In genomic region chr14:23602181-23603095, GRCh38 we compare ENCODE assay signal across 26 cellular contexts. TPM values are rescaled to one million over a fixed set of nuclear protein-coding genes. Genes with fewer than 3 reads are reported as not detected.
DNase-seq lines count a peak whose midpoint lies in the region; ATAC-seq, FAIRE-seq and TF ChIP-seq lines count a peak whose summit lies in the region.
"Had no signal": no experiment of that assay in that cellular context is flagged by ENCODE, and none has a peak within 500 bp of the region (broad histone marks: within the 10 kb centered on the region; RNA-seq: fewer than 3 reads in every experiment).

No MANE protein-coding gene starts in this region.

- FAIRE-seq in HepG2 (lab: Jason Lieb, UNC): peak; percentile 64
- FAIRE-seq: G401.6 had no signal

- TF ChIP-seq EP300 in HepG2 (IDR thresholded peaks at IDR 0.05; ENCODE audit: low read depth in 2 of 2, low read length in 2 of 2): peak; percentile 84 to 86
- peak; percentile 82 for TF ChIP-seq EP300 in HepG2 (CRISPR knock-in tag; IDR thresholded peaks at IDR 0.05; ENCODE audit: borderline replicate concordance)

- no peaks in the 10 kb centered on the region for H4K20me1 ChIP-seq in HepG2 (ENCODE audit: insufficient read depth, low read length)
- no peaks in the 10 kb centered on the region for H4K20me1 ChIP-seq in smooth muscle cell (ENCODE audit: low read depth)

- H3K79me2 ChIP-seq in HepG2 (ENCODE audit: insufficient read depth, low read length) (no peaks in the 10 kb centered on the region), smooth muscle cell (ENCODE audit: low read depth) (no peaks in the 10 kb centered on the region)

- H3K27ac ChIP-seq in HepG2 (ENCODE audit: extremely low read length, insufficient read depth, low read length): peak overlapping the region; percentile 61
- H3K27ac ChIP-seq in smooth muscle cell (ENCODE audit: low read depth): no peak overlapping the region
- H3K27ac ChIP-seq: foreskin keratinocyte, lower lobe of right lung, neural progenitor cell, testis, vagina had no signal

- CTCF ChIA-PET in HepG2 (lab: Yijun Ruan, JAX; ENCODE audit: low intra/inter-chr PET ratio, low total read pairs): interaction anchor here (0.5 to 2.1 kb wide), 2 partner anchors 13 to 29 kb away, joined by 3 to 9 read pairs; no protein-coding TSS in a partner anchor

- peaks cover 70% of the 10 kb centered on the region for H3K4me1 ChIP-seq in HepG2 (ENCODE audit: insufficient read depth, low read length)
- no peaks in the 10 kb centered on the region for H3K4me1 ChIP-seq in smooth muscle cell (ENCODE audit: low read depth)
- H3K4me1 ChIP-seq: foreskin keratinocyte, lower lobe of right lung, neural progenitor cell, testis, vagina had no signal

- H3K9ac ChIP-seq in HepG2 (ENCODE audit: insufficient read depth, low read depth, low read length): peak overlapping the region; percentile 49
- H3K9ac ChIP-seq in smooth muscle cell (ENCODE audit: low read depth): no peak overlapping the region
- H3K9ac ChIP-seq: neural progenitor cell had no signal

- intact Hi-C loops in HepG2 (cut with micrococcal nuclease; ENCODE audit: unreplicated experiment): loop anchor here (1.0 kb wide), 1 partner anchor 8 kb away; no protein-coding TSS in a partner anchor

- TF ChIP-seq POLR2A in HepG2 (IDR thresholded peaks at IDR 0.05; ENCODE audit: insufficient read depth in 1 of 2, low read depth in 2 of 2, low read length in 2 of 2): 0 out of 4 replicates have a peak, but pooled peaks of 1 of the 2 experiments have one; percentile 40

- peak; percentile 84 for ATAC-seq in HepG2
- ATAC-seq in HG02642 (IDR thresholded peaks at IDR 0.05; ENCODE audit: poor library complexity, unreplicated experiment): no peak
- ATAC-seq: activated naive CD8-positive, alpha-beta T cell treated with anti-CD3 and anti-CD28 coated beads, Interleukin-2, amount 50 U/mL, for 24 hours; foreskin keratinocyte; lower lobe of right lung; mucosa of descending colon had no signal

- peak overlapping the region; percentile 51 for H3K4me2 ChIP-seq in HepG2 (ENCODE audit: low read depth, low read length)
- no peak overlapping the region for H3K4me2 ChIP-seq in smooth muscle cell
- H3K4me2 ChIP-seq: neural progenitor cell had no signal

- H2AFZ ChIP-seq in HepG2 (ENCODE audit: low read length): no peak overlapping the region
- H2AFZ ChIP-seq in smooth muscle cell (ENCODE audit: low read depth): no peak overlapping the region
- H2AFZ ChIP-seq: neural progenitor cell had no signal

- no peak for TF ChIP-seq RAD21 in HepG2 (CRISPR knock-in tag; IDR thresholded peaks at IDR 0.05)

- DNase-seq in DMS53 treated with DMSO at 0.1 percent for 48 hours (lab: John Stamatoyannopoulos, UW; ENCODE audit: unreplicated experiment) (peak; percentile 48), RPMI7951 (ENCODE audit: low read depth) (peak; percentile 14), HepG2 (ENCODE audit: low spot score) (peak; percentile 98), smooth muscle cell (lab: John Stamatoyannopoulos, UW; ENCODE audit: unreplicated experiment) (no peak)
- DNase-seq: activated CD4-positive, alpha-beta T cell treated with anti-CD3 and anti-CD28 coated beads, Interleukin-2, amount 50 U/mL, for 4 hours; activated effector memory CD4-positive, alpha-beta T cell treated with Interleukin-2 at 50 U/mL for 16 hours; activated naive CD8-positive, alpha-beta T cell treated with anti-CD3 and anti-CD28 coated beads, Interleukin-2, amount 50 U/mL, for 24 hours; CD4-positive, CD25-positive, alpha-beta regulatory T cell; effector memory CD4-positive, alpha-beta T cell; foreskin keratinocyte; hypothalamus; KBM-7; lower lobe of right lung; mucosa of descending colon; NCI-H146; NCI-H510A treated with DMSO at 0.1 percent for 48 hours; RPMI8226; stimulated activated CD4-positive, alpha-beta T cell treated with anti-CD3 and anti-CD28 coated beads, Interleukin-1b, Interleukin-23, amount 100 ng/mL, for 48 hours; T-helper 9 cell; testis had no signal

- 61% methylated on average over 12 of the region's 12 CpGs for WGBS in HepG2 (ENCODE audit: low lambda C conversion rate)
- 80% methylated on average over 12 of the region's 12 CpGs for WGBS in smooth muscle cell (ENCODE audit: low lambda C conversion rate)

- H3K9me3 ChIP-seq in HepG2 (ENCODE audit: low read length) (peaks cover 8% of the 10 kb centered on the region; the same call in 1 of the 2 replicates), smooth muscle cell (replicated peaks; ENCODE audit: low read depth) (no peaks in the 10 kb centered on the region)
- H3K9me3 ChIP-seq: mucosa of descending colon, testis, vagina had no signal

- 0 out of 6 replicates have a peak overlapping the region, but pooled peaks of 1 of the 3 experiments have one; percentile 2 for H3K4me3 ChIP-seq in HepG2 (replicated peaks in 1 of 3; ENCODE audit: insufficient read depth in 1 of 3, low read depth in 2 of 3, low read length in 3 of 3)
- no peak overlapping the region for H3K4me3 ChIP-seq in smooth muscle cell
- H3K4me3 ChIP-seq: lower lobe of right lung, mucosa of descending colon, neural progenitor cell, testis, vagina had no signal

- TSS peak; percentile 89 for BruUV-seq in HepG2 (replicated peaks; lab: Mats Ljungman, UMichigan)

- no peaks in the 10 kb centered on the region for H3K36me3 ChIP-seq in HepG2 (replicated peaks in 1 of 2; ENCODE audit: control insufficient read depth in 1 of 2, insufficient read depth in 2 of 2, low read length in 2 of 2)
- no peaks in the 10 kb centered on the region for H3K36me3 ChIP-seq in smooth muscle cell (ENCODE audit: low read depth)
- H3K36me3 ChIP-seq: lower lobe of right lung, neural progenitor cell, vagina had no signal

- in situ Hi-C loops in HepG2 (cut with HindIII; ENCODE audit: extremely low pct_ligation_motif_present, low pct_unique_long_range_greater_than_20kb): no loop called here

- no peaks in the 10 kb centered on the region for H3K27me3 ChIP-seq in HepG2 (ENCODE audit: control insufficient read depth in 1 of 2, insufficient read depth in 2 of 2, low read length in 2 of 2)
- H3K27me3 ChIP-seq in smooth muscle cell (ENCODE audit: low read depth): no peaks in the 10 kb centered on the region
- H3K27me3 ChIP-seq: foreskin keratinocyte, neural progenitor cell, testis, vagina had no signal

- POLR2A ChIA-PET in HepG2 (lab: Yijun Ruan, JAX): interaction anchor here (0.7 to 10.5 kb wide), 19 partner anchors 9 to 593 kb away, joined by 3 to 267 read pairs (median 4); partner anchors contain the start of genes ACIN1, AP1G2, C14orf119 and DCAF11

- no peaks in the 10 kb centered on the region for H3F3A ChIP-seq in smooth muscle cell (ENCODE audit: low read depth)

- TF ChIP-seq CTCF in HepG2 (CRISPR knock-in tag; IDR thresholded peaks at IDR 0.05): 0 out of 2 replicates have a peak, but pooled peaks have one; percentile 15
- no peak for TF ChIP-seq CTCF in smooth muscle cell (IDR thresholded peaks at IDR 0.05; ENCODE audit: borderline replicate concordance, insufficient read depth, poor library complexity, severe bottlenecking)

RNA-seq across cellular contexts. Expression of gene JPH4, which starts 23.8 kb away (rescaled TPM):
- total RNA-seq in RPMI7951 (2014; rRNA removed; shearing (Covaris generic)): under 0.01 TPM in 1 of 2 replicates, not detected in the other
- 0.14 and 0.22 TPM in 2 replicates for total RNA-seq in HepG2 (2016; rRNA removed; fragmentation: Illumina TruSeq; extraction: Trizol)
- total RNA-seq in HepG2 (2016; cell fraction: cytosol; rRNA removed; fragmentation: Illumina TruSeq; extraction: Trizol; ENCODE audit: low read depth): 0.10 TPM in 1 of 2 replicates, not detected in the other
- total RNA-seq in HepG2 (2016; cell fraction: insoluble cytoplasmic fraction; rRNA removed; fragmentation: Illumina TruSeq; extraction: Trizol): 0.13 and 0.15 TPM in 2 replicates
- total RNA-seq in HepG2 (2016; cell fraction: membrane; rRNA removed; fragmentation: Illumina TruSeq; extraction: Trizol): 0.10 and 0.22 TPM in 2 replicates
- 0.12 and 0.44 TPM in 2 replicates for total RNA-seq in HepG2 (2016; cell fraction: nucleus; rRNA removed; fragmentation: Illumina TruSeq; extraction: Trizol)
- 0.08 and 0.16 TPM in 2 replicates for polyA plus RNA-seq in HepG2 (2011; rRNA removed)
- 0.15 and 0.18 TPM in 2 replicates for polyA plus RNA-seq in HepG2 (2011; cell fraction: cytosol; rRNA removed)
- 1.1 TPM in 2 replicates for polyA plus RNA-seq in HepG2 (2011; cell fraction: nucleus; rRNA removed)
- 0.16 and 0.54 TPM in 2 replicates for polyA plus RNA-seq in HepG2 (2012)
- 0.05 and 0.10 TPM in 2 replicates for polyA plus RNA-seq in HepG2 (2016; cell fraction: cytosol; fragmentation: Illumina TruSeq; extraction: Trizol; ENCODE audit: low read depth)
- 0.22 and 0.33 TPM in 2 replicates for polyA plus RNA-seq in HepG2 (2016; cell fraction: insoluble cytoplasmic fraction; fragmentation: Illumina TruSeq; extraction: Trizol; ENCODE audit: low read depth)
- 0.10 and 0.17 TPM in 2 replicates for polyA plus RNA-seq in HepG2 (2016; cell fraction: membrane; fragmentation: Illumina TruSeq; extraction: Trizol; ENCODE audit: low read depth)
- 0.42 and 0.55 TPM in 2 replicates for polyA plus RNA-seq in HepG2 (2016; cell fraction: nucleus; fragmentation: Illumina TruSeq; extraction: Trizol; ENCODE audit: insufficient read depth, low read depth)
- 0.18 TPM in 1 of 2 replicates, not detected in the other for polyA minus RNA-seq in HepG2 (2011; rRNA and poly(A)+ RNA removed; ENCODE audit: low replicate concordance)
- 0.35 TPM in 1 of 2 replicates, not detected in the other for polyA minus RNA-seq in HepG2 (2011; cell fraction: cytosol; rRNA and poly(A)+ RNA removed)
- 0.13 and 0.25 TPM in 2 replicates for polyA minus RNA-seq in HepG2 (2011; cell fraction: nucleus; rRNA and poly(A)+ RNA removed)
- total RNA-seq in smooth muscle cell: 0.54 and 2.4 TPM in 2 replicates
- polyA plus RNA-seq in smooth muscle cell: not detected in 2 replicates
- total RNA-seq: CD4-positive, CD25-positive, alpha-beta regulatory T cell; foreskin keratinocyte; progenitor cell of endocrine pancreas had no signal
- polyA plus RNA-seq: foreskin keratinocyte had no signal

RNA-seq across cellular contexts. Expression of gene DHRS2, which starts 33.7 kb away (rescaled TPM):
- 7.1 and 8.7 TPM in 2 replicates for total RNA-seq in RPMI7951 (2014; rRNA removed; shearing (Covaris generic))
- total RNA-seq in HepG2 (2016; rRNA removed; fragmentation: Illumina TruSeq; extraction: Trizol) (2,867 and 3,021 TPM in 2 replicates), smooth muscle cell (0.36 and 3.7 TPM in 2 replicates)
- total RNA-seq in HepG2 (2016; cell fraction: cytosol; rRNA removed; fragmentation: Illumina TruSeq; extraction: Trizol; ENCODE audit: low read depth): 582 and 659 TPM in 2 replicates
- 2,776 and 3,102 TPM in 2 replicates for total RNA-seq in HepG2 (2016; cell fraction: insoluble cytoplasmic fraction; rRNA removed; fragmentation: Illumina TruSeq; extraction: Trizol)
- 925 and 1,194 TPM in 2 replicates for total RNA-seq in HepG2 (2016; cell fraction: membrane; rRNA removed; fragmentation: Illumina TruSeq; extraction: Trizol)
- 2,259 and 2,462 TPM in 2 replicates for total RNA-seq in HepG2 (2016; cell fraction: nucleus; rRNA removed; fragmentation: Illumina TruSeq; extraction: Trizol)
- polyA plus RNA-seq in HepG2 (2011; rRNA removed) (1,596 and 1,621 TPM in 2 replicates), smooth muscle cell (1.4 and 3.9 TPM in 2 replicates)
- 1,194 and 1,328 TPM in 2 replicates for polyA plus RNA-seq in HepG2 (2011; cell fraction: cytosol; rRNA removed)
- 2,740 and 3,322 TPM in 2 replicates for polyA plus RNA-seq in HepG2 (2011; cell fraction: nucleus; rRNA removed)
- 740 and 1,093 TPM in 2 replicates for polyA plus RNA-seq in HepG2 (2012)
- 288 and 375 TPM in 2 replicates for polyA plus RNA-seq in HepG2 (2016; cell fraction: cytosol; fragmentation: Illumina TruSeq; extraction: Trizol; ENCODE audit: low read depth)
- 2,577 and 2,685 TPM in 2 replicates for polyA plus RNA-seq in HepG2 (2016; cell fraction: insoluble cytoplasmic fraction; fragmentation: Illumina TruSeq; extraction: Trizol; ENCODE audit: low read depth)
- 518 and 720 TPM in 2 replicates for polyA plus RNA-seq in HepG2 (2016; cell fraction: membrane; fragmentation: Illumina TruSeq; extraction: Trizol; ENCODE audit: low read depth)
- 3,957 and 4,035 TPM in 2 replicates for polyA plus RNA-seq in HepG2 (2016; cell fraction: nucleus; fragmentation: Illumina TruSeq; extraction: Trizol; ENCODE audit: insufficient read depth, low read depth)
- polyA minus RNA-seq in HepG2 (2011; rRNA and poly(A)+ RNA removed; ENCODE audit: low replicate concordance): 4.9 and 1,419 TPM in 2 replicates
- polyA minus RNA-seq in HepG2 (2011; cell fraction: cytosol; rRNA and poly(A)+ RNA removed): 390 and 391 TPM in 2 replicates
- 1,540 and 1,882 TPM in 2 replicates for polyA minus RNA-seq in HepG2 (2011; cell fraction: nucleus; rRNA and poly(A)+ RNA removed)
- total RNA-seq: CD4-positive, CD25-positive, alpha-beta regulatory T cell; skeletal muscle tissue had no signal

RNA-seq across cellular contexts. Expression of gene AP1G2, which starts 34.8 kb away (rescaled TPM):
- 7.5 and 7.8 TPM in 2 replicates for total RNA-seq in RPMI7951 (2014; rRNA removed; shearing (Covaris generic))
- total RNA-seq in HepG2 (2016; rRNA removed; fragmentation: Illumina TruSeq; extraction: Trizol): 39.4 and 96.9 TPM in 2 replicates
- 27.1 and 29.2 TPM in 2 replicates for total RNA-seq in HepG2 (2016; cell fraction: cytosol; rRNA removed; fragmentation: Illumina TruSeq; extraction: Trizol; ENCODE audit: low read depth)
- 43.1 and 100 TPM in 2 replicates for total RNA-seq in HepG2 (2016; cell fraction: insoluble cytoplasmic fraction; rRNA removed; fragmentation: Illumina TruSeq; extraction: Trizol)
- 15.6 and 15.9 TPM in 2 replicates for total RNA-seq in HepG2 (2016; cell fraction: membrane; rRNA removed; fragmentation: Illumina TruSeq; extraction: Trizol)
- 143 and 149 TPM in 2 replicates for total RNA-seq in HepG2 (2016; cell fraction: nucleus; rRNA removed; fragmentation: Illumina TruSeq; extraction: Trizol)
- 611 and 685 TPM in 2 replicates for polyA plus RNA-seq in HepG2 (2011; rRNA removed)
- 118 and 170 TPM in 2 replicates for polyA plus RNA-seq in HepG2 (2011; cell fraction: cytosol; rRNA removed)
- polyA plus RNA-seq in HepG2 (2011; cell fraction: nucleus; rRNA removed): 4,733 and 5,679 TPM in 2 replicates
- polyA plus RNA-seq in HepG2 (2012): 202 and 318 TPM in 2 replicates
- 12.6 and 13.8 TPM in 2 replicates for polyA plus RNA-seq in HepG2 (2016; cell fraction: cytosol; fragmentation: Illumina TruSeq; extraction: Trizol; ENCODE audit: low read depth)
- 49.4 and 63.1 TPM in 2 replicates for polyA plus RNA-seq in HepG2 (2016; cell fraction: insoluble cytoplasmic fraction; fragmentation: Illumina TruSeq; extraction: Trizol; ENCODE audit: low read depth)
- 18.9 and 19.4 TPM in 2 replicates for polyA plus RNA-seq in HepG2 (2016; cell fraction: membrane; fragmentation: Illumina TruSeq; extraction: Trizol; ENCODE audit: low read depth)
- polyA plus RNA-seq in HepG2 (2016; cell fraction: nucleus; fragmentation: Illumina TruSeq; extraction: Trizol; ENCODE audit: insufficient read depth, low read depth): 559 and 594 TPM in 2 replicates
- 166 and 365 TPM in 2 replicates for polyA minus RNA-seq in HepG2 (2011; rRNA and poly(A)+ RNA removed; ENCODE audit: low replicate concordance)
- 55.5 and 58.2 TPM in 2 replicates for polyA minus RNA-seq in HepG2 (2011; cell fraction: cytosol; rRNA and poly(A)+ RNA removed)
- 527 and 596 TPM in 2 replicates for polyA minus RNA-seq in HepG2 (2011; cell fraction: nucleus; rRNA and poly(A)+ RNA removed)
- 45.4 and 59.3 TPM in 2 replicates for total RNA-seq in smooth muscle cell
- 62.4 and 109 TPM in 2 replicates for polyA plus RNA-seq in smooth muscle cell

RNA-seq across cellular contexts. Expression of gene THTPA, which starts 46.4 kb away (rescaled TPM):
- total RNA-seq in RPMI7951 (2014; rRNA removed; shearing (Covaris generic)): 8.4 and 12.4 TPM in 2 replicates
- total RNA-seq in HepG2 (2016; rRNA removed; fragmentation: Illumina TruSeq; extraction: Trizol) (7.1 and 7.4 TPM in 2 replicates), smooth muscle cell (5.7 and 10.2 TPM in 2 replicates)
- 6.0 and 6.1 TPM in 2 replicates for total RNA-seq in HepG2 (2016; cell fraction: cytosol; rRNA removed; fragmentation: Illumina TruSeq; extraction: Trizol; ENCODE audit: low read depth)
- total RNA-seq in HepG2 (2016; cell fraction: insoluble cytoplasmic fraction; rRNA removed; fragmentation: Illumina TruSeq; extraction: Trizol): 7.7 and 8.0 TPM in 2 replicates
- total RNA-seq in HepG2 (2016; cell fraction: membrane; rRNA removed; fragmentation: Illumina TruSeq; extraction: Trizol): 12.8 and 13.3 TPM in 2 replicates
- total RNA-seq in HepG2 (2016; cell fraction: nucleus; rRNA removed; fragmentation: Illumina TruSeq; extraction: Trizol): 5.8 and 5.9 TPM in 2 replicates
- polyA plus RNA-seq in HepG2 (2011; rRNA removed) (8.2 and 8.7 TPM in 2 replicates), smooth muscle cell (6.1 and 7.3 TPM in 2 replicates)
- 3.6 and 5.0 TPM in 2 replicates for polyA plus RNA-seq in HepG2 (2011; cell fraction: cytosol; rRNA removed)
- polyA plus RNA-seq in HepG2 (2011; cell fraction: nucleus; rRNA removed): 11.3 and 17.7 TPM in 2 replicates
- polyA plus RNA-seq in HepG2 (2012): 3.9 and 4.2 TPM in 2 replicates
- 14.5 and 18.4 TPM in 2 replicates for polyA plus RNA-seq in HepG2 (2016; cell fraction: cytosol; fragmentation: Illumina TruSeq; extraction: Trizol; ENCODE audit: low read depth)
- polyA plus RNA-seq in HepG2 (2016; cell fraction: insoluble cytoplasmic fraction; fragmentation: Illumina TruSeq; extraction: Trizol; ENCODE audit: low read depth): 11.7 and 13.4 TPM in 2 replicates
- 18.6 and 20.0 TPM in 2 replicates for polyA plus RNA-seq in HepG2 (2016; cell fraction: membrane; fragmentation: Illumina TruSeq; extraction: Trizol; ENCODE audit: low read depth)
- polyA plus RNA-seq in HepG2 (2016; cell fraction: nucleus; fragmentation: Illumina TruSeq; extraction: Trizol; ENCODE audit: insufficient read depth, low read depth): 11.0 and 11.3 TPM in 2 replicates
- polyA minus RNA-seq in HepG2 (2011; rRNA and poly(A)+ RNA removed; ENCODE audit: low replicate concordance): 10.0 and 22.9 TPM in 2 replicates
- polyA minus RNA-seq in HepG2 (2011; cell fraction: cytosol; rRNA and poly(A)+ RNA removed): 2.5 and 3.6 TPM in 2 replicates
- polyA minus RNA-seq in HepG2 (2011; cell fraction: nucleus; rRNA and poly(A)+ RNA removed): 6.8 and 7.2 TPM in 2 replicates

RNA-seq across cellular contexts. Expression of gene ZFHX2, which starts 50.9 kb away (rescaled TPM):
- total RNA-seq in RPMI7951 (2014; rRNA removed; shearing (Covaris generic)): not detected in 2 replicates
- 0.44 and 0.49 TPM in 2 replicates for total RNA-seq in HepG2 (2016; rRNA removed; fragmentation: Illumina TruSeq; extraction: Trizol)
- 0.81 and 0.88 TPM in 2 replicates for total RNA-seq in HepG2 (2016; cell fraction: cytosol; rRNA removed; fragmentation: Illumina TruSeq; extraction: Trizol; ENCODE audit: low read depth)
- total RNA-seq in HepG2 (2016; cell fraction: insoluble cytoplasmic fraction; rRNA removed; fragmentation: Illumina TruSeq; extraction: Trizol): 0.39 and 0.40 TPM in 2 replicates
- total RNA-seq in HepG2 (2016; cell fraction: membrane; rRNA removed; fragmentation: Illumina TruSeq; extraction: Trizol): 0.49 and 0.62 TPM in 2 replicates
- 0.78 and 1.1 TPM in 2 replicates for total RNA-seq in HepG2 (2016; cell fraction: nucleus; rRNA removed; fragmentation: Illumina TruSeq; extraction: Trizol)
- polyA plus RNA-seq in HepG2 (2011; rRNA removed): 0.17 and 0.24 TPM in 2 replicates
- 0.04 and 0.22 TPM in 2 replicates for polyA plus RNA-seq in HepG2 (2011; cell fraction: cytosol; rRNA removed)
- 1.2 and 1.4 TPM in 2 replicates for polyA plus RNA-seq in HepG2 (2011; cell fraction: nucleus; rRNA removed)
- 0.92 and 0.93 TPM in 2 replicates for polyA plus RNA-seq in HepG2 (2012)
- 0.29 TPM in 2 replicates for polyA plus RNA-seq in HepG2 (2016; cell fraction: cytosol; fragmentation: Illumina TruSeq; extraction: Trizol; ENCODE audit: low read depth)
- polyA plus RNA-seq in HepG2 (2016; cell fraction: insoluble cytoplasmic fraction; fragmentation: Illumina TruSeq; extraction: Trizol; ENCODE audit: low read depth): 0.53 and 0.73 TPM in 2 replicates
- 0.19 and 0.22 TPM in 2 replicates for polyA plus RNA-seq in HepG2 (2016; cell fraction: membrane; fragmentation: Illumina TruSeq; extraction: Trizol; ENCODE audit: low read depth)
- 0.79 and 1.2 TPM in 2 replicates for polyA plus RNA-seq in HepG2 (2016; cell fraction: nucleus; fragmentation: Illumina TruSeq; extraction: Trizol; ENCODE audit: insufficient read depth, low read depth)
- polyA minus RNA-seq in HepG2 (2011; rRNA and poly(A)+ RNA removed; ENCODE audit: low replicate concordance): 0.21 and 1.7 TPM in 2 replicates
- 0.26 and 1.6 TPM in 2 replicates for polyA minus RNA-seq in HepG2 (2011; cell fraction: cytosol; rRNA and poly(A)+ RNA removed)
- polyA minus RNA-seq in HepG2 (2011; cell fraction: nucleus; rRNA and poly(A)+ RNA removed): 1.7 and 2.2 TPM in 2 replicates
- total RNA-seq in smooth muscle cell: 0.13 and 0.27 TPM in 2 replicates
- 1.4 and 1.6 TPM in 2 replicates for polyA plus RNA-seq in smooth muscle cell
- total RNA-seq: skeletal muscle tissue had no signal
- polyA plus RNA-seq: CD4-positive, CD25-positive, alpha-beta regulatory T cell had no signal

Comparison
In these comparisons a context has a peak if more than half of its experiments do, and no peak if none do; other contexts are left out.
1. RNA of gene DHRS2, which starts 33.7 kb away (total RNA-seq): 582 to 3,102 TPM in HepG2; 7.1 to 8.7 TPM in RPMI7951 and 0.36 to 3.7 TPM in smooth muscle cell; every median in the first group is over 10 times any median in the second.